Comparison of ENCODE assay signal across 1 cellular context in the genomic region with DNA sequence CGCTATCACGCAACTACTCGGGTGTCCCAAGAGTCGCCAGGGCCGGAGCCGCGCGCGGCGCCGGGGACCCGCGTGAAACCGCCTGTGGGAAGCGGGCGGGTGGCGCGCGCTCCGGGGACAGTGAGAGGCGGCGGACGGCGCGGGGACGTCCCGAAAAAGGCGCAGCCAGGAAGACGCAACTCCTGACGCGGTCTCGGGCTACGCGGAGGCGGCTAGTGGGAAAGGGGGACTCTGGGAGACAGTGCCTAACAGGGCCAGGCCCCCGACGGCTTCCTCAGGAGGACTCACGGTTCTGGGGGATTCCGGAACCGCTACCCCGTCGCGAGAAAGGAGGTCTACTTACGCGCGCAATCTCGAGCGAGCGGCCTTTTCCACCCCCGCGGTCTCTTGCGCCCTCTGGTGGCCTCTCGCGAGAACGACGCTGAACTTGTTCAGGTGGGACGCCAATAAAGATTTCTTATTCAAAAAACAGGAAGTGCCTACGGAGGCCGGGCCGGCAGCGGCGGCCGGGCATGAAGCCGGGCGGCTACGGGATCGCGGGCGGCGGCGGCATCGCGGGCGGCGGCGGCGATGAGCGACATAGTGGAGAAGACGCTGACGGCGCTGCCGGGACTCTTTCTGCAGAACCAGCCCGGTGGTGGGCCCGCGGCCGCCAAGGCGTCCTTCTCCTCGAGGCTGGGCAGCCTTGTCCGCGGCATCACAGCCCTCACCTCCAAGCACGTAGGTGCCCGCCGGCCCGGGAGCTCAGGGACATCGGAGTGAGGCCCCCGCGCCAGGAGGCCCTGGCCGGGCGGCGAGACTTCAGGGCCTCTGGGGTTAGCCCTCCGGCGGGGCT.
A peak's percentile ranks its signal among the peaks of the same experiment; 100 is the strongest.
TF ChIP-seq lines count a peak whose summit lies in the region.

A gene (plus strand): TSS at position 475 of the 835 bp plus-strand sequence. CDS start 96 bp downstream, at position 571.

TF ChIP-seq in HepG2, 621 proteins besides CTCF, POLR2A, EP300 and RAD21 (continued from another document and continues in another):
- no peak for TF ChIP-seq HNRNPH1 (optimal IDR thresholded peaks at IDR 0.05; ENCODE audit: low read depth, low read length)
- no peak for TF ChIP-seq HNF4A (CRISPR knock-in tag; IDR thresholded peaks at IDR 0.05)
- TF ChIP-seq ZNF619 (CRISPR knock-in tag; IDR thresholded peaks at IDR 0.05) = no peak
- no peak for TF ChIP-seq ZBTB1 (CRISPR knock-in tag; IDR thresholded peaks at IDR 0.05; ENCODE audit: borderline replicate concordance)
- TF ChIP-seq ZNF570 (CRISPR knock-in tag; IDR thresholded peaks at IDR 0.05; ENCODE audit: borderline replicate concordance) = no peak
- TF ChIP-seq SP4 (CRISPR knock-in tag; IDR thresholded peaks at IDR 0.05) = peak; percentile 33; the same call in 1 of the 2 replicates
- no peak for TF ChIP-seq ZNF251 (CRISPR knock-in tag; IDR thresholded peaks at IDR 0.05)
- TF ChIP-seq NR2F1 (CRISPR knock-in tag; IDR thresholded peaks at IDR 0.05) = no peak
- peak; percentile 85 for TF ChIP-seq ZNF709 (CRISPR knock-in tag; IDR thresholded peaks at IDR 0.05)
- 0 out of 2 replicates have a peak, but pooled peaks have one; percentile 17 for TF ChIP-seq ONECUT2 (CRISPR knock-in tag; IDR thresholded peaks at IDR 0.05)
- TF ChIP-seq ZNF382 (CRISPR knock-in tag; IDR thresholded peaks at IDR 0.05; ENCODE audit: borderline replicate concordance) = no peak
- TF ChIP-seq, protein P1, sequence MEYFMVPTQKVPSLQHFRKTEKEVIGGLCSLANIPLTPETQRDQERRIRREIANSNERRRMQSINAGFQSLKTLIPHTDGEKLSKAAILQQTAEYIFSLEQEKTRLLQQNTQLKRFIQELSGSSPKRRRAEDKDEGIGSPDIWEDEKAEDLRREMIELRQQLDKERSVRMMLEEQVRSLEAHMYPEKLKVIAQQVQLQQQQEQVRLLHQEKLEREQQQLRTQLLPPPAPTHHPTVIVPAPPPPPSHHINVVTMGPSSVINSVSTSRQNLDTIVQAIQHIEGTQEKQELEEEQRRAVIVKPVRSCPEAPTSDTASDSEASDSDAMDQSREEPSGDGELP (IDR thresholded peaks at IDR 0.05; ENCODE audit: borderline replicate concordance, low read depth) = no peak
- TF ChIP-seq STAT5B (CRISPR knock-in tag; IDR thresholded peaks at IDR 0.05) = no peak; the same call in 1 of the 2 replicates
- TF ChIP-seq RFXANK (CRISPR knock-in tag; IDR thresholded peaks at IDR 0.05) = no peak
- TF ChIP-seq, protein P2, sequence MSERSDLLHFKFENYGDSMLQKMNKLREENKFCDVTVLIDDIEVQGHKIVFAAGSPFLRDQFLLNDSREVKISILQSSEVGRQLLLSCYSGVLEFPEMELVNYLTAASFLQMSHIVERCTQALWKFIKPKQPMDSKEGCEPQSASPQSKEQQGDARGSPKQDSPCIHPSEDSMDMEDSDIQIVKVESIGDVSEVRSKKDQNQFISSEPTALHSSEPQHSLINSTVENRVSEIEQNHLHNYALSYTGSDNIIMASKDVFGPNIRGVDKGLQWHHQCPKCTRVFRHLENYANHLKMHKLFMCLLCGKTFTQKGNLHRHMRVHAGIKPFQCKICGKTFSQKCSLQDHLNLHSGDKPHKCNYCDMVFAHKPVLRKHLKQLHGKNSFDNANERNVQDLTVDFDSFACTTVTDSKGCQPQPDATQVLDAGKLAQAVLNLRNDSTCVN (CRISPR knock-in tag; IDR thresholded peaks at IDR 0.05; ENCODE audit: borderline replicate concordance) = no peak
- TF ChIP-seq PHF21A (CRISPR knock-in tag; IDR thresholded peaks at IDR 0.05) = peak; percentile 47; the same call in 1 of the 2 replicates
- TF ChIP-seq SRF (IDR thresholded peaks at IDR 0.05; ENCODE audit: low read depth, low read length) = no peak
- peak; percentile 93 for TF ChIP-seq ZMYM4 (CRISPR knock-in tag; IDR thresholded peaks at IDR 0.05)
- TF ChIP-seq, protein P3, sequence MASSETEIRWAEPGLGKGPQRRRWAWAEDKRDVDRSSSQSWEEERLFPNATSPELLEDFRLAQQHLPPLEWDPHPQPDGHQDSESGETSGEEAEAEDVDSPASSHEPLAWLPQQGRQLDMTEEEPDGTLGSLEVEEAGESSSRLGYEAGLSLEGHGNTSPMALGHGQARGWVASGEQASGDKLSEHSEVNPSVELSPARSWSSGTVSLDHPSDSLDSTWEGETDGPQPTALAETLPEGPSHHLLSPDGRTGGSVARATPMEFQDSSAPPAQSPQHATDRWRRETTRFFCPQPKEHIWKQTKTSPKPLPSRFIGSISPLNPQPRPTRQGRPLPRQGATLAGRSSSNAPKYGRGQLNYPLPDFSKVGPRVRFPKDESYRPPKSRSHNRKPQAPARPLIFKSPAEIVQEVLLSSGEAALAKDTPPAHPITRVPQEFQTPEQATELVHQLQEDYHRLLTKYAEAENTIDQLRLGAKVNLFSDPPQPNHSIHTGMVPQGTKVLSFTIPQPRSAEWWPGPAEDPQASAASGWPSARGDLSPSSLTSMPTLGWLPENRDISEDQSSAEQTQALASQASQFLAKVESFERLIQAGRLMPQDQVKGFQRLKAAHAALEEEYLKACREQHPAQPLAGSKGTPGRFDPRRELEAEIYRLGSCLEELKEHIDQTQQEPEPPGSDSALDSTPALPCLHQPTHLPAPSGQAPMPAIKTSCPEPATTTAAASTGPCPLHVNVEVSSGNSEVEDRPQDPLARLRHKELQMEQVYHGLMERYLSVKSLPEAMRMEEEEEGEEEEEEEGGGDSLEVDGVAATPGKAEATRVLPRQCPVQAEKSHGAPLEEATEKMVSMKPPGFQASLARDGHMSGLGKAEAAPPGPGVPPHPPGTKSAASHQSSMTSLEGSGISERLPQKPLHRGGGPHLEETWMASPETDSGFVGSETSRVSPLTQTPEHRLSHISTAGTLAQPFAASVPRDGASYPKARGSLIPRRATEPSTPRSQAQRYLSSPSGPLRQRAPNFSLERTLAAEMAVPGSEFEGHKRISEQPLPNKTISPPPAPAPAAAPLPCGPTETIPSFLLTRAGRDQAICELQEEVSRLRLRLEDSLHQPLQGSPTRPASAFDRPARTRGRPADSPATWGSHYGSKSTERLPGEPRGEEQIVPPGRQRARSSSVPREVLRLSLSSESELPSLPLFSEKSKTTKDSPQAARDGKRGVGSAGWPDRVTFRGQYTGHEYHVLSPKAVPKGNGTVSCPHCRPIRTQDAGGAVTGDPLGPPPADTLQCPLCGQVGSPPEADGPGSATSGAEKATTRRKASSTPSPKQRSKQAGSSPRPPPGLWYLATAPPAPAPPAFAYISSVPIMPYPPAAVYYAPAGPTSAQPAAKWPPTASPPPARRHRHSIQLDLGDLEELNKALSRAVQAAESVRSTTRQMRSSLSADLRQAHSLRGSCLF (CRISPR knock-in tag; IDR thresholded peaks at IDR 0.05; ENCODE audit: borderline replicate concordance) = no peak
- TF ChIP-seq SKI (IDR thresholded peaks at IDR 0.05; ENCODE audit: partially characterized antibody) = peak; percentile 19
- TF ChIP-seq, protein P4, sequence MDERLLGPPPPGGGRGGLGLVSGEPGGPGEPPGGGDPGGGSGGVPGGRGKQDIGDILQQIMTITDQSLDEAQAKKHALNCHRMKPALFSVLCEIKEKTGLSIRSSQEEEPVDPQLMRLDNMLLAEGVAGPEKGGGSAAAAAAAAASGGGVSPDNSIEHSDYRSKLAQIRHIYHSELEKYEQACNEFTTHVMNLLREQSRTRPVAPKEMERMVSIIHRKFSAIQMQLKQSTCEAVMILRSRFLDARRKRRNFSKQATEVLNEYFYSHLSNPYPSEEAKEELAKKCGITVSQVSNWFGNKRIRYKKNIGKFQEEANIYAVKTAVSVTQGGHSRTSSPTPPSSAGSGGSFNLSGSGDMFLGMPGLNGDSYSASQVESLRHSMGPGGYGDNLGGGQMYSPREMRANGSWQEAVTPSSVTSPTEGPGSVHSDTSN (CRISPR knock-in tag; IDR thresholded peaks at IDR 0.05) = no peak
- no peak for TF ChIP-seq CBX2 (IDR thresholded peaks at IDR 0.05; ENCODE audit: low read depth, low read length)
- no peak for TF ChIP-seq CBX2 (CRISPR knock-in tag; IDR thresholded peaks at IDR 0.05; ENCODE audit: low read depth)
- TF ChIP-seq, protein P5, sequence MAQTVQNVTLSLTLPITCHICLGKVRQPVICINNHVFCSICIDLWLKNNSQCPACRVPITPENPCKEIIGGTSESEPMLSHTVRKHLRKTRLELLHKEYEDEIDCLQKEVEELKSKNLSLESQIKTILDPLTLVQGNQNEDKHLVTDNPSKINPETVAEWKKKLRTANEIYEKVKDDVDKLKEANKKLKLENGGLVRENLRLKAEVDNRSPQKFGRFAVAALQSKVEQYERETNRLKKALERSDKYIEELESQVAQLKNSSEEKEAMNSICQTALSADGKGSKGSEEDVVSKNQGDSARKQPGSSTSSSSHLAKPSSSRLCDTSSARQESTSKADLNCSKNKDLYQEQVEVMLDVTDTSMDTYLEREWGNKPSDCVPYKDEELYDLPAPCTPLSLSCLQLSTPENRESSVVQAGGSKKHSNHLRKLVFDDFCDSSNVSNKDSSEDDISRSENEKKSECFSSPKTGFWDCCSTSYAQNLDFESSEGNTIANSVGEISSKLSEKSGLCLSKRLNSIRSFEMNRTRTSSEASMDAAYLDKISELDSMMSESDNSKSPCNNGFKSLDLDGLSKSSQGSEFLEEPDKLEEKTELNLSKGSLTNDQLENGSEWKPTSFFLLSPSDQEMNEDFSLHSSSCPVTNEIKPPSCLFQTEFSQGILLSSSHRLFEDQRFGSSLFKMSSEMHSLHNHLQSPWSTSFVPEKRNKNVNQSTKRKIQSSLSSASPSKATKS (CRISPR knock-in tag; IDR thresholded peaks at IDR 0.05) = no peak
- TF ChIP-seq MAF1 (CRISPR knock-in tag; IDR thresholded peaks at IDR 0.05; ENCODE audit: borderline replicate concordance) = no peak
- TF ChIP-seq, protein P6, sequence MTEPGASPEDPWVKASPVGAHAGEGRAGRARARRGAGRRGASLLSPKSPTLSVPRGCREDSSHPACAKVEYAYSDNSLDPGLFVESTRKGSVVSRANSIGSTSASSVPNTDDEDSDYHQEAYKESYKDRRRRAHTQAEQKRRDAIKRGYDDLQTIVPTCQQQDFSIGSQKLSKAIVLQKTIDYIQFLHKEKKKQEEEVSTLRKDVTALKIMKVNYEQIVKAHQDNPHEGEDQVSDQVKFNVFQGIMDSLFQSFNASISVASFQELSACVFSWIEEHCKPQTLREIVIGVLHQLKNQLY (CRISPR knock-in tag; IDR thresholded peaks at IDR 0.05) = 0 out of 2 replicates have a peak, but pooled peaks have one; percentile 15
- TF ChIP-seq, protein P7, sequence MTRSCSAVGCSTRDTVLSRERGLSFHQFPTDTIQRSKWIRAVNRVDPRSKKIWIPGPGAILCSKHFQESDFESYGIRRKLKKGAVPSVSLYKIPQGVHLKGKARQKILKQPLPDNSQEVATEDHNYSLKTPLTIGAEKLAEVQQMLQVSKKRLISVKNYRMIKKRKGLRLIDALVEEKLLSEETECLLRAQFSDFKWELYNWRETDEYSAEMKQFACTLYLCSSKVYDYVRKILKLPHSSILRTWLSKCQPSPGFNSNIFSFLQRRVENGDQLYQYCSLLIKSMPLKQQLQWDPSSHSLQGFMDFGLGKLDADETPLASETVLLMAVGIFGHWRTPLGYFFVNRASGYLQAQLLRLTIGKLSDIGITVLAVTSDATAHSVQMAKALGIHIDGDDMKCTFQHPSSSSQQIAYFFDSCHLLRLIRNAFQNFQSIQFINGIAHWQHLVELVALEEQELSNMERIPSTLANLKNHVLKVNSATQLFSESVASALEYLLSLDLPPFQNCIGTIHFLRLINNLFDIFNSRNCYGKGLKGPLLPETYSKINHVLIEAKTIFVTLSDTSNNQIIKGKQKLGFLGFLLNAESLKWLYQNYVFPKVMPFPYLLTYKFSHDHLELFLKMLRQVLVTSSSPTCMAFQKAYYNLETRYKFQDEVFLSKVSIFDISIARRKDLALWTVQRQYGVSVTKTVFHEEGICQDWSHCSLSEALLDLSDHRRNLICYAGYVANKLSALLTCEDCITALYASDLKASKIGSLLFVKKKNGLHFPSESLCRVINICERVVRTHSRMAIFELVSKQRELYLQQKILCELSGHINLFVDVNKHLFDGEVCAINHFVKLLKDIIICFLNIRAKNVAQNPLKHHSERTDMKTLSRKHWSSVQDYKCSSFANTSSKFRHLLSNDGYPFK (CRISPR knock-in tag; IDR thresholded peaks at IDR 0.05; ENCODE audit: borderline replicate concordance) = peak; percentile 56; the same call in 1 of the 2 replicates
- TF ChIP-seq, protein P8, sequence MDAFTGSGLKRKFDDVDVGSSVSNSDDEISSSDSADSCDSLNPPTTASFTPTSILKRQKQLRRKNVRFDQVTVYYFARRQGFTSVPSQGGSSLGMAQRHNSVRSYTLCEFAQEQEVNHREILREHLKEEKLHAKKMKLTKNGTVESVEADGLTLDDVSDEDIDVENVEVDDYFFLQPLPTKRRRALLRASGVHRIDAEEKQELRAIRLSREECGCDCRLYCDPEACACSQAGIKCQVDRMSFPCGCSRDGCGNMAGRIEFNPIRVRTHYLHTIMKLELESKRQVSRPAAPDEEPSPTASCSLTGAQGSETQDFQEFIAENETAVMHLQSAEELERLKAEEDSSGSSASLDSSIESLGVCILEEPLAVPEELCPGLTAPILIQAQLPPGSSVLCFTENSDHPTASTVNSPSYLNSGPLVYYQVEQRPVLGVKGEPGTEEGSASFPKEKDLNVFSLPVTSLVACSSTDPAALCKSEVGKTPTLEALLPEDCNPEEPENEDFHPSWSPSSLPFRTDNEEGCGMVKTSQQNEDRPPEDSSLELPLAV (CRISPR knock-in tag; conservative IDR thresholded peaks at IDR 0.05; ENCODE audit: low read depth) = no peak
